ENCODE assay signal across 22 cellular contexts in the genomic region with DNA sequence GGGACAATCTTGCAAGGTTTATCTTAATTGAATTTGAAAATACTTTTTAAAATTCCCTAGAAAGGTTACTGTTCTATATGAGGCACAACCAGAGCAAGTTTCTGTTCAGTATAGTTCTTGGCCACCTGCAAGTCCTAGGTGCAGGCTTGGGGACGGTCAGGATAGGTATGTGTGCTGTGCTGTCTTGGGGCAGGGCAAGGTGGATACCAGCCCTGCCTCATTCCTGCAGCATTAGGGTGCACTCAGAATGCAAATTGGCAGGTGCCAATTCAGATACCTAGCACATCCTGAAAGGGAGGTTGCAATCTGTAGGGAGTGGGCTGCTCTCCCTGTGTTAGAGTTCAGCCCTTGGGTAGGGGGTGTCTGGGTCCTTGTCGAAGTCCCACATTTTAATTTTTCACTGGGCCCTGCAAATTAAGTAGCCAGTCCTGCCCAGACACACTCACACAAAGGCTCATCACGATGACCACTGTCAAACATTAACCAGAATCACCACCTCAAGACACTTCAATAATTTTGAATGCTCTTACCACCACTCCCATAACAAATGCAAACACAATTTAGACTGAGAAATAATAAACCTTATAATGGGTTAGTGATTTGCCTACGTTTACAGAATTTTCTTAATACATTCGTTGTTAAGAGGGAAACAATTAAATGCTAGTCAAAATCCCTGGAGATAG.
"Had no signal": no experiment of that assay in that cellular context is flagged by ENCODE, and none has a peak within 500 bp of the region (broad histone marks: within the 10 kb centered on the region; RNA-seq: fewer than 3 reads in every experiment).

No MANE protein-coding gene starts in this region.

- H3K27ac Mint-ChIP-seq: activated CD4-positive, alpha-beta T cell treated with anti-CD3 and anti-CD28 coated beads for 36 hours; activated CD8-positive, alpha-beta T cell treated with anti-CD3 and anti-CD28 coated beads for 36 hours; activated naive CD8-positive, alpha-beta T cell treated with anti-CD3 and anti-CD28 coated beads for 36 hours; memory B cell; natural killer cell treated with Interleukin-12 subunit alpha and Interleukin-12 subunit beta and Interleukin-15 and Interleukin-18, amount 100 ng/mL, for 72 hours; stimulated activated naive CD8-positive, alpha-beta T cell treated with anti-CD3 and anti-CD28 coated beads, Interleukin-15, Interleukin-2, amounts not matched to agents 100 ng/mL and 50 ng/mL, for 24 hours had no signal

- H3K27me3 Mint-ChIP-seq: memory B cell had no signal

- H3K36me3 ChIP-seq: heart left ventricle, suprapubic skin had no signal

- H3K9me3 Mint-ChIP-seq: activated CD8-positive, alpha-beta T cell treated with anti-CD3 and anti-CD28 coated beads for 36 hours; activated naive CD8-positive, alpha-beta T cell treated with anti-CD3 and anti-CD28 coated beads for 36 hours; central memory CD8-positive, alpha-beta T cell; natural killer cell treated with Interleukin-12 subunit alpha and Interleukin-12 subunit beta and Interleukin-15 and Interleukin-18, amount 100 ng/mL, for 72 hours; stimulated activated naive CD8-positive, alpha-beta T cell treated with anti-CD3 and anti-CD28 coated beads, Interleukin-15, Interleukin-2, amounts not matched to agents 100 ng/mL and 50 ng/mL, for 24 hours had no signal

- H3K27me3 ChIP-seq: body of pancreas, heart left ventricle, suprapubic skin had no signal

- H3K4me3 Mint-ChIP-seq: activated CD4-positive, alpha-beta T cell treated with anti-CD3 and anti-CD28 coated beads for 36 hours; activated CD8-positive, alpha-beta T cell treated with anti-CD3 and anti-CD28 coated beads for 36 hours; activated naive CD8-positive, alpha-beta T cell treated with anti-CD3 and anti-CD28 coated beads for 36 hours; central memory CD8-positive, alpha-beta T cell; memory B cell; natural killer cell treated with Interleukin-12 subunit alpha and Interleukin-12 subunit beta and Interleukin-15 and Interleukin-18, amount 100 ng/mL, for 72 hours; stimulated activated naive CD8-positive, alpha-beta T cell treated with anti-CD3 and anti-CD28 coated beads, Interleukin-15, Interleukin-2, amounts not matched to agents 100 ng/mL and 50 ng/mL, for 24 hours had no signal

- H3K36me3 Mint-ChIP-seq: activated naive CD8-positive, alpha-beta T cell treated with anti-CD3 and anti-CD28 coated beads for 36 hours; memory B cell; natural killer cell treated with Interleukin-12 subunit alpha and Interleukin-12 subunit beta and Interleukin-15 and Interleukin-18, amount 100 ng/mL, for 72 hours had no signal

- DNase-seq: activated CD4-positive, alpha-beta T cell treated with anti-CD3 and anti-CD28 coated beads for 36 hours; activated CD8-positive, alpha-beta T cell treated with anti-CD3 and anti-CD28 coated beads for 36 hours; activated naive CD8-positive, alpha-beta T cell treated with anti-CD3 and anti-CD28 coated beads for 36 hours; activated T-cell treated with anti-CD3 and anti-CD28 coated beads, Interleukin-2, amount 50 U/mL, for 48 hours; amygdala; body of pancreas; cortex of kidney; effector CD4-positive, alpha-beta T cell; foreskin melanocyte; heart left ventricle; left ventricle myocardium superior; nucleus accumbens; right cardiac atrium; small intestine; stimulated activated CD4-positive, alpha-beta T cell treated with anti-CD3 and anti-CD28 coated beads, Interleukin-4, amount 100 ng/mL, for 4 hours; stimulated activated CD8-positive, alpha-beta memory T cell treated with anti-CD3 and anti-CD28 coated beads, Interleukin-4, amount 100 ng/mL, for 48 hours had no signal

- H3K4me3 ChIP-seq: body of pancreas, heart left ventricle, suprapubic skin had no signal

- H3K4me1 ChIP-seq: body of pancreas, suprapubic skin had no signal

- H3K4me1 Mint-ChIP-seq: activated CD4-positive, alpha-beta T cell treated with anti-CD3 and anti-CD28 coated beads for 36 hours; activated naive CD8-positive, alpha-beta T cell treated with anti-CD3 and anti-CD28 coated beads for 36 hours; central memory CD8-positive, alpha-beta T cell; memory B cell had no signal

- H3K9me3 ChIP-seq: body of pancreas, heart left ventricle, suprapubic skin had no signal

- H3K27ac ChIP-seq: body of pancreas, heart left ventricle, suprapubic skin, VCaP had no signal

- ATAC-seq: activated CD4-positive, alpha-beta T cell treated with anti-CD3 and anti-CD28 coated beads for 36 hours; activated CD8-positive, alpha-beta T cell treated with anti-CD3 and anti-CD28 coated beads for 36 hours; body of pancreas; heart left ventricle; left ventricle myocardium superior; natural killer cell treated with Interleukin-12 subunit alpha and Interleukin-12 subunit beta and Interleukin-15 and Interleukin-18, amount 100 ng/mL, for 72 hours; right cardiac atrium had no signal
